ENCODE assay signal across 27 cellular contexts in the genomic region with DNA sequence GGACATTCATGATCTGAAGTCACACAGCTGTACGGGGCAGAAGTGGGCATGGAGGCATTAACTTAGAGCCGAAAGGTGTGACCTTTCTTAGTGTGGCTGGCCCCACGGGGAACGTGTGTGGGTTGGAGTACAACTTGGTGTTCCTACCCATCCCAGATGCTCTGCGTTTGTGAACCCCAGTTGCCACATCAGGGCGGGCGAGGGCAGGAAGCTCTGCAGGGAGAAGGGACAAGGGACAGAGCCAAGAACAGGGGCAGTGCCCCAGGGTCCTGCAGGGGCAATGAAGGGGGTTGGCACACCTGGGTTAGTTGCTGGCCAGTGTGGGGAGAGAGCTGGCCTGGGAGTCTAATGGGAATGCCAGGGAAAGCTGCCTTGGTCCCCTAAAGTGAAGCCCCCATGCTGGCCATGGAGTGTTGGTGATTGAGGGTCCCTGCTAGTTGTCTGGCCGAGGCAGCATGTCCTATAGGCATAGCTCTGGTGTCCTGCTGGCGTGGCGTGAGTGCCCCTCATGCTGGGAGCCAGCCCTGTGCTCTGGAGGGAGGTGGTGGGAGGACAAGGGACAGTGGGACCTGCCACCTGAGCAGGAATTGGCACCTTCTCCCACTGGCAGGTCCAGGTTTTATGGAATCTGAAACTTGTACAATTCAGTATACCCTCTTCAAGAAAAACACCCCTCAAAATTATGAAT. TPM values are rescaled to one million over a fixed set of nuclear protein-coding genes. Genes with fewer than 3 reads are reported as not detected.
"Had no signal": no experiment of that assay in that cellular context is flagged by ENCODE, and none has a peak within 500 bp of the region (broad histone marks: within the 10 kb centered on the region; RNA-seq: fewer than 3 reads in every experiment).

No MANE protein-coding gene starts in this region.

- ATAC-seq: activated CD4-positive, CD25-positive, alpha-beta regulatory T cell treated with anti-CD3 and anti-CD28 coated beads, Interleukin-2, amount 50 U/mL, for 24 hours; activated CD8-positive, alpha-beta memory T cell treated with anti-CD3 and anti-CD28 coated beads, Interleukin-2, amount 10 ng/mL, durations not matched to agents 7 days and 5 days; activated CD8-positive, alpha-beta T cell treated with anti-CD3 and anti-CD28 coated beads for 36 hours; activated naive CD8-positive, alpha-beta T cell treated with anti-CD3 and anti-CD28 coated beads, Interleukin-2, amount 50 U/mL, for 24 hours; body of pancreas; heart left ventricle; left cardiac atrium; mucosa of descending colon; pancreas; right lobe of liver; SK-N-SH treated with all-trans-retinoic acid at 6 μM for 48 hours; stimulated activated naive B cell treated with anti-CD40 and anti-IgM and Interleukin-4, amounts not matched to agents 10 μg/mL and 1 μg/mL and 100 μg/mL, for 72 hours; T-cell had no signal

- H3K27ac ChIP-seq: body of pancreas, heart left ventricle, pancreas, right lobe of liver, skin epidermis, VCaP had no signal

- H3K9me3 ChIP-seq: body of pancreas, heart left ventricle, mucosa of descending colon, pancreas, right lobe of liver had no signal

- H3K27me3 ChIP-seq: body of pancreas, heart left ventricle, pancreas, right lobe of liver had no signal

- H3K36me3 ChIP-seq: pancreas, right lobe of liver had no signal

- DNase-seq: activated CD4-positive, alpha-beta T cell treated with anti-CD3 and anti-CD28 coated beads, Interleukin-2, amount 10 ng/mL, durations not matched to agents 24 days and 14 days; activated CD8-positive, alpha-beta memory T cell treated with anti-CD3 and anti-CD28 coated beads, Interleukin-2, amount 10 ng/mL, durations not matched to agents 7 days and 5 days; activated CD8-positive, alpha-beta T cell treated with anti-CD3 and anti-CD28 coated beads for 36 hours; activated effector memory CD4-positive, alpha-beta T cell treated with anti-CD3 and anti-CD28 coated beads, Interleukin-2, amount 50 U/mL, for 16 hours; activated naive CD4-positive, alpha-beta T cell treated with anti-CD3 and anti-CD28 coated beads, Interleukin-2, amount 50 U/mL, for 16 hours; activated naive CD8-positive, alpha-beta T cell treated with anti-CD3 and anti-CD28 coated beads, Interleukin-2, amount 50 U/mL, for 24 hours; activated T-cell treated with anti-CD3 and anti-CD28 coated beads for 4 hours; anterior cingulate cortex; body of pancreas; heart left ventricle; left cardiac atrium; mucosa of descending colon; stimulated activated CD4-positive, alpha-beta T cell treated with anti-CD3 and anti-CD28 coated beads, Interleukin-2, amount 100 ng/mL, for 24 hours; stimulated activated naive B cell treated with anti-CD40 and anti-IgM and Interleukin-4, amounts not matched to agents 10 μg/mL and 1 μg/mL and 100 μg/mL, for 72 hours; T-cell had no signal

- H3K4me3 ChIP-seq: body of pancreas, coronary artery, heart left ventricle, mucosa of descending colon, pancreas, right lobe of liver, skin epidermis had no signal

- H3K4me1 ChIP-seq: body of pancreas, pancreas had no signal

RNA-seq across cellular contexts. Expression of gene HTRA1, which starts 18.9 kb away (rescaled TPM):
- total RNA-seq: activated CD4-positive, alpha-beta T cell treated with anti-CD3 and anti-CD28 coated beads, Interleukin-2, amount 10 ng/mL, durations not matched to agents 24 days and 14 days; activated CD8-positive, alpha-beta memory T cell treated with anti-CD3 and anti-CD28 coated beads, Interleukin-2, amount 10 ng/mL, durations not matched to agents 7 days and 5 days; activated CD8-positive, alpha-beta T cell treated with anti-CD3 and anti-CD28 coated beads for 36 hours had no signal

RNA-seq across cellular contexts. Expression of gene ARMS2, which starts 25.8 kb away (rescaled TPM):
- total RNA-seq: activated CD4-positive, alpha-beta T cell treated with anti-CD3 and anti-CD28 coated beads, Interleukin-2, amount 10 ng/mL, durations not matched to agents 24 days and 14 days; activated CD8-positive, alpha-beta memory T cell treated with anti-CD3 and anti-CD28 coated beads, Interleukin-2, amount 10 ng/mL, durations not matched to agents 7 days and 5 days; activated CD8-positive, alpha-beta T cell treated with anti-CD3 and anti-CD28 coated beads for 36 hours; body of pancreas; epithelial cell of proximal tubule; fibroblast of villous mesenchyme; left cardiac atrium; lower leg skin; mucosa of descending colon; neural crest cell; pancreas; right lobe of liver; T-cell; ureter had no signal
